In genomic region chr14:66435683-66436082, GRCh38 we compare ENCODE assay signal across 10 cellular contexts. TPM values are rescaled to one million over a fixed set of nuclear protein-coding genes. Genes with fewer than 3 reads are reported as not detected.
"Had no signal": no experiment of that assay in that cellular context is flagged by ENCODE, and none has a peak within 500 bp of the region (broad histone marks: within the 10 kb centered on the region; RNA-seq: fewer than 3 reads in every experiment).

No MANE protein-coding gene starts in this region.

- FAIRE-seq: K562 had no signal

- DNase-seq: GM23248, GOT3, H7, HFFc6, IMR-90, KG1 had no signal

- ATAC-seq: HCT116, K562 had no signal

RNA-seq across cellular contexts. Expression of gene CCDC196, which starts 50.5 kb away (rescaled TPM):
- total RNA-seq: GM23248, H4, H7, HFFc6, HT1080, IMR-90, K562 had no signal
- polyA plus RNA-seq: GM23248, IMR-90, K562 had no signal
